8 cellular contexts compared by ENCODE assay signal in genomic region chr12:1583421-1584078, GRCh38. TPM values are rescaled to one million over a fixed set of nuclear protein-coding genes. Genes with fewer than 3 reads are reported as not detected.
DNase-seq lines count a peak whose midpoint lies in the region; ATAC-seq and TF ChIP-seq lines count a peak whose summit lies in the region.

No MANE protein-coding gene starts in this region.

- no peaks in the 10 kb centered on the region for H3K36me3 Mint-ChIP-seq in nephron (ENCODE audit: low read depth)

- 1 to 2% methylated on average over 6 of the region's 6 CpGs for WGBS in esophagus squamous epithelium, 2 donors

- H3K4me3 Mint-ChIP-seq in nephron: peak overlapping the region; percentile 4 to 55 (median 43)

- H3K36me3 ChIP-seq in esophagus squamous epithelium (peaks cover 0 to 7% (median 0%) of the 10 kb centered on the region in 3 donors), thoracic aorta (no peaks in the 10 kb centered on the region)

- no peak for DNase-seq in AG04449 (ENCODE audit: low read depth, low spot score)
- DNase-seq in KG1 (lab: John Stamatoyannopoulos, UW): peak; percentile 56
- peak; percentile 92 for DNase-seq in OCI-M1 (lab: John Stamatoyannopoulos, UW)
- peak; percentile 38 for DNase-seq in activated T-cell treated with anti-CD3 and anti-CD28 coated beads for 48 hours (ENCODE audit: low read depth)
- DNase-seq in esophagus squamous epithelium (lab: John Stamatoyannopoulos, UW): no peak
- no peak for DNase-seq in thoracic aorta (ENCODE audit: low spot score)

- H3K27ac Mint-ChIP-seq in nephron: peak overlapping the region in 1 of 3 experiments; percentile 10

- TF ChIP-seq CTCF in AG04449 (IDR thresholded peaks at IDR 0.05; ENCODE audit: insufficient read depth, low read length, missing control alignments) (peak; percentile 84), esophagus squamous epithelium (IDR thresholded peaks at IDR 0.05) (peak; percentile 74 to 92 (median 88)), nephron (IDR thresholded peaks at IDR 0.05; ENCODE audit: unreplicated experiment in 3 of 3) (peak; percentile 90 to 98 (median 95)), thoracic aorta (IDR thresholded peaks at IDR 0.05) (peak; percentile 83)

- H3K27me3 Mint-ChIP-seq in nephron (ENCODE audit: low read depth): peaks cover 11% of the 10 kb centered on the region

- CTCF ChIA-PET in AG04449 (lab: Yijun Ruan, JAX): interaction anchor here (0.6 to 8.0 kb wide), 46 partner anchors 9 to 767 kb away, joined by 3 to 207 read pairs (median 4); partner anchors contain the start of gene RAD52

- POLR2A ChIA-PET in AG04449 (lab: Yijun Ruan, JAX): interaction anchor here (0.7 to 1.1 kb wide), 2 partner anchors 401 to 466 kb away, joined by 3 to 5 read pairs; no protein-coding TSS in a partner anchor

- H3K4me1 ChIP-seq in esophagus squamous epithelium: peaks cover 7 to 43% (median 12%) of the 10 kb centered on the region in 3 donors
- peaks cover 2 to 11% of the 10 kb centered on the region in 2 donors for H3K4me1 ChIP-seq in thoracic aorta (ENCODE audit: control insufficient read depth in 1 of 2, low read depth in 2 of 2)

- no peaks in the 10 kb centered on the region for H3K9me3 Mint-ChIP-seq in nephron

- H3K4me3 ChIP-seq in AG04449 (ENCODE audit: low read depth, low read length) (peak overlapping the region; percentile 24), esophagus squamous epithelium (peak overlapping the region in 1 of 4 donors; percentile 29), thoracic aorta (peak overlapping the region; percentile 53)

- TF ChIP-seq POLR2A in esophagus squamous epithelium (IDR thresholded peaks at IDR 0.05): no peak

- intact Hi-C loops in esophagus squamous epithelium (cut with DNase I): loop anchor here (10.0 kb wide), 1 partner anchor 469 kb away; no protein-coding TSS in a partner anchor

- no peak overlapping the region for H3K27ac ChIP-seq in esophagus squamous epithelium
- H3K27ac ChIP-seq in thoracic aorta: no peak overlapping the region

- ATAC-seq in GM19035 (IDR thresholded peaks at IDR 0.05; ENCODE audit: unreplicated experiment) (peak; percentile 59), thoracic aorta (ENCODE audit: insufficient number of reproducible peaks, low FRiP score, low read depth) (peak; percentile 33)

- H3K27me3 ChIP-seq in esophagus squamous epithelium: no peaks in the 10 kb centered on the region
- H3K27me3 ChIP-seq in thoracic aorta (replicated peaks; ENCODE audit: insufficient read depth): no peaks in the 10 kb centered on the region

- peaks cover 56% of the 10 kb centered on the region for H3K4me1 Mint-ChIP-seq in nephron

- H3K9me3 ChIP-seq in esophagus squamous epithelium (no peaks in the 10 kb centered on the region), thoracic aorta (no peaks in the 10 kb centered on the region)

RNA-seq across cellular contexts. Expression of gene FBXL14, which starts 10.8 kb away (rescaled TPM):
- total RNA-seq in esophagus squamous epithelium (10 to 100 TPM in 1 of 4 donors, 1 to 10 TPM in 3; 6.5 to 14.9 (median 8.8) TPM), thoracic aorta (10 to 100 TPM; 15.0 to 17.0 TPM)

RNA-seq across cellular contexts. Expression of gene WNT5B, which starts 45.5 kb away (rescaled TPM):
- total RNA-seq in esophagus squamous epithelium (10 to 100 TPM in 2 of 4 donors, 1 to 10 TPM in 2; 5.6 to 30.9 (median 12.7) TPM), thoracic aorta (1 to 10 TPM; 2.3 to 3.1 TPM)

Comparison
In these comparisons a context has a peak if more than half of its experiments do, and no peak if none do; other contexts are left out.
1. DNase-seq: peak in KG1 (single experiment), OCI-M1 (single experiment) and activated T-cell treated with anti-CD3 and anti-CD28 coated beads for 48 hours (single experiment); none in AG04449 (single experiment), esophagus squamous epithelium (single experiment) and thoracic aorta (single experiment).
2. Peak in every context shown above with its lines, with median percentiles within 50 percentile points of each other: CTCF ChIP-seq.